In the genomic region with DNA sequence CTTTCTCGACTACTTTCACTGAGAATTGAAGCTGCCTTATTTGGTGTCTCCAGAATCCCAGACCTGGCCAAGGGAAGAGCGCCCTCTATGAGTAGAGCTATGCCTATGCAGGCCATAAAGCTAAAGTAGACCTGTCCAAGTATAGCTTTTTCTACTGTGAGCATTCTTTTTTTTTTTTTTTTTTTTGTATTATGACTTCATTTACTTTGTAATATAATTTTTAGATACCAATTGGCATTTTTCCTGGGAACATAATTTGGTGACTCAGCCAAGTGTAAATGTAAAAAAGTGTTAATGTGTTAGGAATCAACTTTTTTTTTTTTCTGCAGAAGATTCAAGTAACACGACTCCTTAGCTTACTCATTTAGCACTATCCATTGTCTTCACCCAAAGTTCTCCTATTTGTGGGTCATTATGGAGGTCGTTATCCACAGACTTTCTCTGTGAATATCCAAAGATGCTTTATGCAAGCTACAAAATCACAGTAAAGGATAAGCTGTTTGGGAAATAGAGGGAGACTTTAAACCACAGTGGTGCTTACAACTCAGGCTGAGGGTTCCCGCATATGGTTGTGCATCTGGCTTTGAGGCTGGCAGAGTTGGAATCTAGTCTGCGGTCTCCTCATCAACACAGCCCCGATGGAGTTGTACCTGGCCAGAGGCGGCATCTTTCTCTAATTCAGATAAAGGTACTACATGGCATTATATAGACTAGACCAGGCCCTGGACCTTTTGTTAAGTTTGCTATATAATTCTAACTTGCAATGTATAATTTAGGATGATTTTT, we compare ENCODE assay signal across 8 cellular contexts.
DNase-seq lines count a peak whose midpoint lies in the region; ATAC-seq, FAIRE-seq and TF ChIP-seq lines count a peak whose summit lies in the region.

No MANE protein-coding gene starts in this region.

- intact Hi-C loops in heart right ventricle (cut with DNase I) = no loop called here
- intact Hi-C loops in Right ventricle myocardium inferior (cut with DNase I) = no loop called here

- H3K27ac ChIP-seq in heart right ventricle = no peak overlapping the region

- peak; percentile 53 for FAIRE-seq in islet of Langerhans (lab: Jason Lieb, UNC)

- WGBS in heart right ventricle, 2 donors = 57 to 59% methylated on average over 8 of the region's 8 CpGs

- H3K4me3 ChIP-seq in heart right ventricle = no peak overlapping the region

- H3K4me1 ChIP-seq in heart right ventricle = no peaks in the 10 kb centered on the region

- TF ChIP-seq CTCF in heart right ventricle (IDR thresholded peaks at IDR 0.05) = peak in 6 of 9 donors; percentile 17 to 50 (median 42)

- H3K27me3 ChIP-seq in heart right ventricle = no peaks in the 10 kb centered on the region

- ATAC-seq in heart right ventricle = no peak
- no peak for ATAC-seq in Right ventricle myocardium inferior
- ATAC-seq in HG03354 (IDR thresholded peaks at IDR 0.05; ENCODE audit: poor library complexity, severe bottlenecking, unreplicated experiment) = peak; percentile 74
- peak; percentile 90 for ATAC-seq in SK-N-SH treated with all-trans-retinoic acid at 6 μM for 48 hours
- no peak for ATAC-seq in GM21619 (IDR thresholded peaks at IDR 0.05; ENCODE audit: unreplicated experiment)

- no peak for DNase-seq in heart right ventricle
- DNase-seq in Right ventricle myocardium inferior (ENCODE audit: missing footprints) = no peak
- no peak for DNase-seq in HuH-7.5 (ENCODE audit: low spot score)
- no peak for DNase-seq in NCI-H510A treated with DMSO at 0.1 percent for 48 hours (lab: John Stamatoyannopoulos, UW)

- H3K9me3 ChIP-seq in heart right ventricle = peaks cover 0 to 2% (median 0%) of the 10 kb centered on the region in 11 donors

- H3K36me3 ChIP-seq in heart right ventricle = no peaks in the 10 kb centered on the region

TF ChIP-seq in SK-N-SH treated with all-trans-retinoic acid at 6 μM for 48 hours, 23 proteins besides CTCF, POLR2A, EP300 and RAD21:
- TF ChIP-seq ZNF565 (CRISPR knock-in tag; conservative IDR thresholded peaks at IDR 0.05; ENCODE audit: low read depth) (no peak), ZC3H10 (CRISPR knock-in tag; IDR thresholded peaks at IDR 0.05) (no peak), PATZ1 (CRISPR knock-in tag; IDR thresholded peaks at IDR 0.05; ENCODE audit: borderline replicate concordance) (no peak), GLIS3 (CRISPR knock-in tag; IDR thresholded peaks at IDR 0.05) (no peak), TOX (CRISPR knock-in tag; IDR thresholded peaks at IDR 0.05; ENCODE audit: borderline replicate concordance) (no peak), CSDC2 (CRISPR knock-in tag; IDR thresholded peaks at IDR 0.05) (no peak), SNAI2 (CRISPR knock-in tag; IDR thresholded peaks at IDR 0.05) (no peak), ZFP3 (CRISPR knock-in tag; IDR thresholded peaks at IDR 0.05) (no peak), TCF4 (CRISPR knock-in tag; IDR thresholded peaks at IDR 0.05; ENCODE audit: borderline replicate concordance) (no peak), BACH2 (CRISPR knock-in tag; IDR thresholded peaks at IDR 0.05; ENCODE audit: borderline replicate concordance) (no peak), ZFP30 (CRISPR knock-in tag; IDR thresholded peaks at IDR 0.05) (no peak), PPARA (CRISPR knock-in tag; IDR thresholded peaks at IDR 0.05; ENCODE audit: borderline replicate concordance) (no peak), ZNF70 (CRISPR knock-in tag; IDR thresholded peaks at IDR 0.05) (no peak), ZNF8 (CRISPR knock-in tag; IDR thresholded peaks at IDR 0.05) (no peak), ARNTL (CRISPR knock-in tag; IDR thresholded peaks at IDR 0.05; ENCODE audit: borderline replicate concordance, low read depth) (no peak)
- TF ChIP-seq, protein P1, sequence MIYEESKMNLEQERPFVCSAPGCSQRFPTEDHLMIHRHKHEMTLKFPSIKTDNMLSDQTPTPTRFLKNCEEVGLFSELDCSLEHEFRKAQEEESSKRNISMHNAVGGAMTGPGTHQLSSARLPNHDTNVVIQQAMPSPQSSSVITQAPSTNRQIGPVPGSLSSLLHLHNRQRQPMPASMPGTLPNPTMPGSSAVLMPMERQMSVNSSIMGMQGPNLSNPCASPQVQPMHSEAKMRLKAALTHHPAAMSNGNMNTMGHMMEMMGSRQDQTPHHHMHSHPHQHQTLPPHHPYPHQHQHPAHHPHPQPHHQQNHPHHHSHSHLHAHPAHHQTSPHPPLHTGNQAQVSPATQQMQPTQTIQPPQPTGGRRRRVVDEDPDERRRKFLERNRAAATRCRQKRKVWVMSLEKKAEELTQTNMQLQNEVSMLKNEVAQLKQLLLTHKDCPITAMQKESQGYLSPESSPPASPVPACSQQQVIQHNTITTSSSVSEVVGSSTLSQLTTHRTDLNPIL (CRISPR knock-in tag; IDR thresholded peaks at IDR 0.05; ENCODE audit: low read depth) = no peak
- TF ChIP-seq, protein P2, sequence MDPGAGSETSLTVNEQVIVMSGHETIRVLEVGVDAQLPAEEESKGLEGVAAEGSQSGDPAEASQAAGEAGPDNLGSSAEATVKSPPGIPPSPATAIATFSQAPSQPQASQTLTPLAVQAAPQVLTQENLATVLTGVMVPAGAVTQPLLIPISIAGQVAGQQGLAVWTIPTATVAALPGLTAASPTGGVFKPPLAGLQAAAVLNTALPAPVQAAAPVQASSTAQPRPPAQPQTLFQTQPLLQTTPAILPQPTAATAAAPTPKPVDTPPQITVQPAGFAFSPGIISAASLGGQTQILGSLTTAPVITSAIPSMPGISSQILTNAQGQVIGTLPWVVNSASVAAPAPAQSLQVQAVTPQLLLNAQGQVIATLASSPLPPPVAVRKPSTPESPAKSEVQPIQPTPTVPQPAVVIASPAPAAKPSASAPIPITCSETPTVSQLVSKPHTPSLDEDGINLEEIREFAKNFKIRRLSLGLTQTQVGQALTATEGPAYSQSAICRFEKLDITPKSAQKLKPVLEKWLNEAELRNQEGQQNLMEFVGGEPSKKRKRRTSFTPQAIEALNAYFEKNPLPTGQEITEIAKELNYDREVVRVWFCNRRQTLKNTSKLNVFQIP (CRISPR knock-in tag; IDR thresholded peaks at IDR 0.05; ENCODE audit: borderline replicate concordance, low read depth) = no peak
- TF ChIP-seq, protein P3, sequence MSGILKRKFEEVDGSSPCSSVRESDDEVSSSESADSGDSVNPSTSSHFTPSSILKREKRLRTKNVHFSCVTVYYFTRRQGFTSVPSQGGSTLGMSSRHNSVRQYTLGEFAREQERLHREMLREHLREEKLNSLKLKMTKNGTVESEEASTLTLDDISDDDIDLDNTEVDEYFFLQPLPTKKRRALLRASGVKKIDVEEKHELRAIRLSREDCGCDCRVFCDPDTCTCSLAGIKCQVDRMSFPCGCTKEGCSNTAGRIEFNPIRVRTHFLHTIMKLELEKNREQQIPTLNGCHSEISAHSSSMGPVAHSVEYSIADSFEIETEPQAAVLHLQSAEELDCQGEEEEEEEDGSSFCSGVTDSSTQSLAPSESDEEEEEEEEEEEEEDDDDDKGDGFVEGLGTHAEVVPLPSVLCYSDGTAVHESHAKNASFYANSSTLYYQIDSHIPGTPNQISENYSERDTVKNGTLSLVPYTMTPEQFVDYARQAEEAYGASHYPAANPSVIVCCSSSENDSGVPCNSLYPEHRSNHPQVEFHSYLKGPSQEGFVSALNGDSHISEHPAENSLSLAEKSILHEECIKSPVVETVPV (CRISPR knock-in tag; IDR thresholded peaks at IDR 0.05) = no peak
TF ChIP-seq in SK-N-SH treated with all-trans-retinoic acid at 6 μM for 48 hours: peak in this region for 0.

Comparison
In these comparisons a context has a peak if more than half of its experiments do, and no peak if none do; other contexts are left out.
1. ATAC-seq: peak in HG03354 (single experiment) and SK-N-SH treated with all-trans-retinoic acid at 6 μM for 48 hours (single experiment); none in heart right ventricle (0 of 8), Right ventricle myocardium inferior (single experiment) and GM21619 (single experiment).